In genomic region chr15:40873625-40874561, GRCh38 we compare ENCODE assay signal across 1 cellular context.
TF ChIP-seq lines count a peak whose summit lies in the region.

RHOV (minus strand) TSS chr15:40874234; CDS start chr15:40874139, 95 bp downstream.

TF ChIP-seq in K562, 482 proteins besides CTCF, POLR2A, EP300 and RAD21 (continued from another document):
- TF ChIP-seq BRD9 (IDR thresholded peaks at IDR 0.05; ENCODE audit: low read depth, partially characterized antibody): no peak
- TF ChIP-seq SIN3A (IDR thresholded peaks at IDR 0.05; ENCODE audit: borderline replicate concordance in 2 of 2, control insufficient read depth in 1 of 2, low read depth in 2 of 2, low read length in 2 of 2): no peak; a peak in 1 of 4 replicates
- 0 out of 2 replicates have a peak, but pooled peaks have one; percentile 27 for TF ChIP-seq TGIF2 (CRISPR knock-in tag; IDR thresholded peaks at IDR 0.05)
- TF ChIP-seq CBFA2T3 (IDR thresholded peaks at IDR 0.05): no peak
- TF ChIP-seq SREBF2 (CRISPR knock-in tag; IDR thresholded peaks at IDR 0.05): no peak
- no peak for TF ChIP-seq ZNF830 (CRISPR knock-in tag; IDR thresholded peaks at IDR 0.05)
- TF ChIP-seq SMARCE1 (IDR thresholded peaks at IDR 0.05): 0 out of 2 replicates have a peak, but pooled peaks have one; percentile 28
- no peak for TF ChIP-seq ZNF24 (IDR thresholded peaks at IDR 0.05)
- no peak for TF ChIP-seq TOE1 (IDR thresholded peaks at IDR 0.05; ENCODE audit: borderline replicate concordance)
- no peak for TF ChIP-seq TOE1 (CRISPR knock-in tag; IDR thresholded peaks at IDR 0.05; ENCODE audit: borderline replicate concordance, low read depth)
